2 cellular contexts compared by ENCODE assay signal in the genomic region with DNA sequence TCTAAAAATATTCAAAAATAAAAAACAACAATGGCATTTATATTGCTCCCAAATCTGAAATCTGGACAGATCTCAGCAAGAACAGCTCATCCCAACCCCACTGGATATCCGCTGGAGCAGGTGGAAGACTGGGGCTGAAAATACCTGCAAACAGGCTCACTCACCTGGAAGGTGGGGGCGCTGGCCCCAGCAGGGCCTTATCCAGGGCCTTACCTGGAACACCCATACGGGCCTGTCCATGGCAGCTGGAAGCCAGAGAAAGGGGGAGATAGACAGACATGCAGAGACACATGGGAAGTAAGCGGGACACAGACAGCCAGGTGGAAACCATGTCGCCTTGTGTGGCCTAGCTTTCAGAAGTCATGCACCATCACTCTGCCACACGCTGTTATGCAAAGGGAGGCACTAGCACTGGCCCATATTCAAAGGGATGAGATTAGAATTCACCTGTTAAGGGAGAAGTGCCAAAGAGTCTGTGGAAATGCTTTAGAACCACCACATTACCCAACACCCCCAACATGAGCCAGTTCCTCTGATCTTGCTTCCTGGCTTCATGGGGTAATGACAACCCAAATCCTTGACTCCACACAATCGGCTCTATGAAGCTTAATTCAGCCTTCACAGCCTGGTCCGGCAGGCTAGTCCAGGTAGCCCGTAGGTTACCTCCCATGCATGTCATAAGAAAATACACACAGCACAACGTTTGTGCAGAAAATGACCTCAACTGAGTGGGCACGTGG.
TF ChIP-seq lines count a peak whose summit lies in the region.

No MANE protein-coding gene starts in this region.

TF ChIP-seq in IMR-90, 13 proteins besides CTCF, POLR2A, EP300 and RAD21:
- TF ChIP-seq MAZ (IDR thresholded peaks at IDR 0.05; ENCODE audit: borderline replicate concordance, low read depth, low read length) = no peak
- TF ChIP-seq SMC3 (IDR thresholded peaks at IDR 0.05; ENCODE audit: low read depth, low read length) = no peak
- TF ChIP-seq, protein P1, sequence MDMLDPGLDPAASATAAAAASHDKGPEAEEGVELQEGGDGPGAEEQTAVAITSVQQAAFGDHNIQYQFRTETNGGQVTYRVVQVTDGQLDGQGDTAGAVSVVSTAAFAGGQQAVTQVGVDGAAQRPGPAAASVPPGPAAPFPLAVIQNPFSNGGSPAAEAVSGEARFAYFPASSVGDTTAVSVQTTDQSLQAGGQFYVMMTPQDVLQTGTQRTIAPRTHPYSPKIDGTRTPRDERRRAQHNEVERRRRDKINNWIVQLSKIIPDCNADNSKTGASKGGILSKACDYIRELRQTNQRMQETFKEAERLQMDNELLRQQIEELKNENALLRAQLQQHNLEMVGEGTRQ (IDR thresholded peaks at IDR 0.05; ENCODE audit: low read depth, low read length) = no peak
- TF ChIP-seq RCOR1 (IDR thresholded peaks at IDR 0.05; ENCODE audit: insufficient replicate concordance, low read length) = no peak
- no peak for TF ChIP-seq MAFK (IDR thresholded peaks at IDR 0.05; ENCODE audit: low read depth, low read length)
TF ChIP-seq in IMR-90: peak in this region for 0.

TF ChIP-seq in HepG2, 621 proteins besides CTCF, POLR2A, EP300 and RAD21:
- TF ChIP-seq ZSCAN31 (CRISPR knock-in tag; IDR thresholded peaks at IDR 0.05; ENCODE audit: low read depth) (no peak), ZNF839 (CRISPR knock-in tag; IDR thresholded peaks at IDR 0.05; ENCODE audit: borderline replicate concordance) (no peak), NCOA5 (CRISPR knock-in tag; IDR thresholded peaks at IDR 0.05) (no peak), ZNF567 (CRISPR knock-in tag; IDR thresholded peaks at IDR 0.05; ENCODE audit: borderline replicate concordance) (no peak), ZFYVE20 (CRISPR knock-in tag; IDR thresholded peaks at IDR 0.05; ENCODE audit: borderline replicate concordance, low read depth) (no peak), PAXIP1 (CRISPR knock-in tag; conservative IDR thresholded peaks at IDR 0.05) (no peak)
TF ChIP-seq in HepG2: peak in this region for 0.
